ENCODE assay signal across 13 cellular contexts in genomic region chr16:17340804-17341203, GRCh38.
DNase-seq lines count a peak whose midpoint lies in the region; ATAC-seq and TF ChIP-seq lines count a peak whose summit lies in the region.
"Had no signal": no experiment of that assay in that cellular context is flagged by ENCODE, and none has a peak within 500 bp of the region (broad histone marks: within the 10 kb centered on the region; RNA-seq: fewer than 3 reads in every experiment).

No MANE protein-coding gene starts in this region.

- H3K4me1 ChIP-seq in CD4-positive, CD25-positive, alpha-beta regulatory T cell (ENCODE audit: control insufficient read depth, insufficient read depth, low read length, poor library complexity, severe bottlenecking): peaks cover 38% of the 10 kb centered on the region
- H3K4me1 ChIP-seq in neutrophil (ENCODE audit: control insufficient read depth in 1 of 2, insufficient read depth in 1 of 2, low read depth in 1 of 2, low read length in 1 of 2): peaks cover 50 to 65% of the 10 kb centered on the region in 2 experiments

- H3K27ac Mint-ChIP-seq in CD4-positive, CD25-positive, alpha-beta regulatory T cell: peak overlapping the region; percentile 53 to 87 (median 59)
- peak overlapping the region; percentile 35 for H3K27ac Mint-ChIP-seq in activated B cell treated with CpG ODN at 0.5 μM for 24 hours

- peak overlapping the region; percentile 46 for H3K4me3 ChIP-seq in CD4-positive, CD25-positive, alpha-beta regulatory T cell (ENCODE audit: low read depth, low read length)
- H3K4me3 ChIP-seq in GM12865 (ENCODE audit: low read depth, low read length): no peak overlapping the region
- H3K4me3 ChIP-seq in neutrophil (ENCODE audit: low read depth in 1 of 2, low read length in 1 of 2): peak overlapping the region in 1 of 2 experiments; percentile 16
- H3K4me3 ChIP-seq: coronary artery had no signal

- no peak for ATAC-seq in CD4-positive, CD25-positive, alpha-beta regulatory T cell (ENCODE audit: low read depth in 2 of 2)
- ATAC-seq in activated B cell treated with CpG ODN at 0.5 μM for 24 hours (ENCODE audit: low read depth) (no peak), GM21717 (IDR thresholded peaks at IDR 0.05; ENCODE audit: unreplicated experiment) (no peak)

- no peak for TF ChIP-seq CTCF in GM12865 (IDR thresholded peaks at IDR 0.05; ENCODE audit: insufficient read depth, low read depth, low read length, missing control alignments)
- no peak for TF ChIP-seq CTCF in activated B cell treated with CpG ODN at 0.5 μM for 24 hours (IDR thresholded peaks at IDR 0.05)
- no peak for TF ChIP-seq CTCF in neutrophil (IDR thresholded peaks at IDR 0.05)

- no peaks in the 10 kb centered on the region for H3K9me3 Mint-ChIP-seq in CD4-positive, CD25-positive, alpha-beta regulatory T cell
- H3K9me3 Mint-ChIP-seq in activated B cell treated with CpG ODN at 0.5 μM for 24 hours: no peaks in the 10 kb centered on the region

- POLR2A ChIA-PET in activated B cell treated with CpG ODN at 0.5 μM for 24 hours (lab: Charles Lee): no interaction called here

- intact Hi-C loops in activated B cell treated with CpG ODN at 0.5 μM for 24 hours (cut with micrococcal nuclease): no loop called here

- peaks cover 3% of the 10 kb centered on the region for H3K36me3 Mint-ChIP-seq in CD4-positive, CD25-positive, alpha-beta regulatory T cell
- H3K36me3 Mint-ChIP-seq in activated B cell treated with CpG ODN at 0.5 μM for 24 hours (ENCODE audit: low read depth): peaks cover 1% of the 10 kb centered on the region

- H3K36me3 ChIP-seq in CD4-positive, CD25-positive, alpha-beta regulatory T cell (ENCODE audit: control insufficient read depth, insufficient read depth, low read length): peaks cover 2% of the 10 kb centered on the region
- no peaks in the 10 kb centered on the region for H3K36me3 ChIP-seq in neutrophil

- H3K4me1 Mint-ChIP-seq in CD4-positive, CD25-positive, alpha-beta regulatory T cell: peaks cover 28 to 65% (median 35%) of the 10 kb centered on the region in 4 donors
- H3K4me1 Mint-ChIP-seq in activated B cell treated with CpG ODN at 0.5 μM for 24 hours: peaks cover 53% of the 10 kb centered on the region

- H3K27ac ChIP-seq in CD4-positive, CD25-positive, alpha-beta regulatory T cell (ENCODE audit: insufficient read depth, low read length, poor library complexity, severe bottlenecking): no peak overlapping the region
- H3K27ac ChIP-seq in neutrophil: peak overlapping the region; percentile 83

- DNase-seq in CD4-positive, CD25-positive, alpha-beta regulatory T cell: peak in 1 of 3 donors; percentile 61
- DNase-seq in GM12865 (ENCODE audit: low read depth): peak; percentile 43
- DNase-seq in activated B cell treated with CpG ODN at 0.5 μM for 24 hours: no peak
- no peak for DNase-seq in HPDE6-E6E7 (ENCODE audit: extremely low spot score)
- no peak for DNase-seq in NCI-H1105 (lab: John Stamatoyannopoulos, UW)
- DNase-seq: activated CD8-positive, alpha-beta memory T cell treated with anti-CD3 and anti-CD28 coated beads, Interleukin-2, amount 50 U/mL, for 48 hours; hippocampal formation; NCI-H1930; NCI-H524; stimulated activated CD4-positive, alpha-beta T cell treated with anti-CD3 and anti-CD28 coated beads, Interleukin-2, amount 100 ng/mL, for 48 hours had no signal

- H3K4me3 Mint-ChIP-seq in CD4-positive, CD25-positive, alpha-beta regulatory T cell: peak overlapping the region; percentile 19 to 74 (median 36)
- H3K4me3 Mint-ChIP-seq in activated B cell treated with CpG ODN at 0.5 μM for 24 hours: no peak overlapping the region

- no peaks in the 10 kb centered on the region for H3K27me3 Mint-ChIP-seq in CD4-positive, CD25-positive, alpha-beta regulatory T cell
- H3K27me3 Mint-ChIP-seq in activated B cell treated with CpG ODN at 0.5 μM for 24 hours: no peaks in the 10 kb centered on the region

- no peaks in the 10 kb centered on the region for H3K9me3 ChIP-seq in CD4-positive, CD25-positive, alpha-beta regulatory T cell (ENCODE audit: control insufficient read depth in 2 of 2, low read length in 2 of 2)
- H3K9me3 ChIP-seq in neutrophil: no peaks in the 10 kb centered on the region

- H3K27me3 ChIP-seq in CD4-positive, CD25-positive, alpha-beta regulatory T cell (ENCODE audit: control insufficient read depth, insufficient read depth, low read length): no peaks in the 10 kb centered on the region
- no peaks in the 10 kb centered on the region for H3K27me3 ChIP-seq in neutrophil

- CTCF ChIA-PET in activated B cell treated with CpG ODN at 0.5 μM for 24 hours (lab: Charles Lee): interaction anchor here (2.1 kb wide), 1 partner anchor 62 kb away, joined by 4 read pairs; no protein-coding TSS in a partner anchor
